ENCODE assay signal across 16 cellular contexts in genomic region chr5:36844305-36844704, GRCh38. TPM values are rescaled to one million over a fixed set of nuclear protein-coding genes. Genes with fewer than 3 reads are reported as not detected.
DNase-seq lines count a peak whose midpoint lies in the region; ATAC-seq and TF ChIP-seq lines count a peak whose summit lies in the region.
"Had no signal": no experiment of that assay in that cellular context is flagged by ENCODE, and none has a peak within 500 bp of the region (broad histone marks: within the 10 kb centered on the region; RNA-seq: fewer than 3 reads in every experiment).

No MANE protein-coding gene starts in this region.

- POLR2A ChIA-PET in activated CD8-positive, alpha-beta T cell treated with anti-CD3 and anti-CD28 coated beads, Interleukin-2, amount 10 ng/mL, durations not matched to agents 7 days and 5 days (lab: Charles Lee), result no interaction called here
- POLR2A ChIA-PET in activated CD8-positive, alpha-beta T cell treated with anti-CD3 and anti-CD28 coated beads for 36 hours (lab: Charles Lee), result no interaction called here
- POLR2A ChIA-PET in T-cell (lab: Charles Lee), result no interaction called here

- H3K27ac Mint-ChIP-seq in activated CD8-positive, alpha-beta T cell treated with anti-CD3 and anti-CD28 coated beads, Interleukin-2, amount 10 ng/mL, durations not matched to agents 7 days and 5 days, result no peak overlapping the region
- no peak overlapping the region for H3K27ac Mint-ChIP-seq in activated CD8-positive, alpha-beta T cell treated with anti-CD3 and anti-CD28 coated beads for 36 hours
- no peak overlapping the region for H3K27ac Mint-ChIP-seq in GM23338
- no peak overlapping the region for H3K27ac Mint-ChIP-seq in T-cell
- H3K27ac Mint-ChIP-seq: CD14-positive monocyte; CD4-positive, alpha-beta memory T cell had no signal

- no peak for TF ChIP-seq CTCF in activated CD8-positive, alpha-beta T cell treated with anti-CD3 and anti-CD28 coated beads for 36 hours (IDR thresholded peaks at IDR 0.05)
- TF ChIP-seq CTCF in GM23338 (conservative IDR thresholded peaks at IDR 0.05; ENCODE audit: low read depth in 2 of 2) (no peak), coronary artery (IDR thresholded peaks at IDR 0.05) (no peak)

- H3F3A ChIP-seq in GM23338 (replicated peaks; ENCODE audit: low read depth), result no peaks in the 10 kb centered on the region

- no peaks in the 10 kb centered on the region for H3K9me2 ChIP-seq in GM23338 (ENCODE audit: insufficient read depth)

- H3K4me3 ChIP-seq in GM23338 (no peak overlapping the region), aorta (ENCODE audit: low read length in 2 of 2) (no peak overlapping the region), coronary artery (no peak overlapping the region)
- H3K4me3 ChIP-seq: GM23248 had no signal

- peaks cover 11% of the 10 kb centered on the region for H3K4me1 Mint-ChIP-seq in activated CD8-positive, alpha-beta T cell treated with anti-CD3 and anti-CD28 coated beads, Interleukin-2, amount 10 ng/mL, durations not matched to agents 7 days and 5 days (ENCODE audit: low read depth)
- peaks cover 12% of the 10 kb centered on the region for H3K4me1 Mint-ChIP-seq in activated CD8-positive, alpha-beta T cell treated with anti-CD3 and anti-CD28 coated beads for 36 hours (ENCODE audit: low read depth)
- H3K4me1 Mint-ChIP-seq in GM23338 (peaks cover 11% of the 10 kb centered on the region), T-cell (peaks cover 11 to 20% (median 16%) of the 10 kb centered on the region in 3 donors)

- H2AFZ ChIP-seq in GM23338, result peak overlapping the region; percentile 24; the same call in 1 of the 2 replicates
- H2AFZ ChIP-seq: GM23248 had no signal

- peaks cover 16% of the 10 kb centered on the region for H3K4me1 ChIP-seq in GM23338 (ENCODE audit: insufficient read depth)
- H3K4me1 ChIP-seq in aorta (ENCODE audit: control insufficient read depth in 1 of 2, insufficient read depth in 2 of 2, low read length in 2 of 2), result no peaks in the 10 kb centered on the region
- H3K4me1 ChIP-seq: BE2C had no signal

- intact Hi-C loops in activated CD8-positive, alpha-beta T cell treated with anti-CD3 and anti-CD28 coated beads for 36 hours (cut with micrococcal nuclease), result no loop called here
- intact Hi-C loops in aorta (cut with DNase I), result no loop called here

- H4K20me1 ChIP-seq in GM23338 (replicated peaks; ENCODE audit: insufficient read depth), result no peaks in the 10 kb centered on the region

- peak; percentile 39 for ATAC-seq in activated CD8-positive, alpha-beta T cell treated with anti-CD3 and anti-CD28 coated beads, Interleukin-2, amount 10 ng/mL, durations not matched to agents 7 days and 5 days
- ATAC-seq in activated CD8-positive, alpha-beta T cell treated with anti-CD3 and anti-CD28 coated beads for 36 hours, result no peak
- ATAC-seq in GM23338, result no peak
- ATAC-seq in T-cell (replicated peaks in 1 of 4), result peak in 3 of 4 experiments; percentile 41 to 57 (median 52)
- no peak for ATAC-seq in aorta (ENCODE audit: low FRiP score)

- H3K4me2 ChIP-seq in GM23338, result no peak overlapping the region

- CTCF ChIA-PET in activated CD8-positive, alpha-beta T cell treated with anti-CD3 and anti-CD28 coated beads, Interleukin-2, amount 10 ng/mL, durations not matched to agents 7 days and 5 days (lab: Charles Lee), result interaction anchor here (1.0 to 1.5 kb wide), 3 partner anchors 30 to 148 kb away, joined by 3 to 4 read pairs (median 3); no protein-coding TSS in a partner anchor
- CTCF ChIA-PET in activated CD8-positive, alpha-beta T cell treated with anti-CD3 and anti-CD28 coated beads for 36 hours (lab: Charles Lee), result interaction anchor here (1.2 to 1.5 kb wide), 2 partner anchors 101 to 105 kb away, joined by 3 to 4 read pairs; no protein-coding TSS in a partner anchor
- CTCF ChIA-PET in T-cell (lab: Charles Lee), result no interaction called here

- WGBS in aorta, 2 donors, result 60 to 64% methylated on average over 5 of the region's 5 CpGs

- no peak for DNase-seq in activated CD8-positive, alpha-beta T cell treated with anti-CD3 and anti-CD28 coated beads, Interleukin-2, amount 10 ng/mL, durations not matched to agents 7 days and 5 days
- no peak for DNase-seq in activated CD8-positive, alpha-beta T cell treated with anti-CD3 and anti-CD28 coated beads for 36 hours
- DNase-seq in GM23338 (ENCODE audit: low spot score), result no peak
- DNase-seq in T-cell, result no peak
- no peak for DNase-seq in aorta
- no peak for DNase-seq in coronary artery (ENCODE audit: low spot score)
- DNase-seq: ACHN; BE2C; CD4-positive, alpha-beta memory T cell; DMS153; DMS79; GDM1; GM23248; HCEC 1CT had no signal

- no peaks in the 10 kb centered on the region for H3K79me2 ChIP-seq in GM23338 (replicated peaks; ENCODE audit: insufficient read depth)

- H3K27me3 Mint-ChIP-seq in activated CD8-positive, alpha-beta T cell treated with anti-CD3 and anti-CD28 coated beads, Interleukin-2, amount 10 ng/mL, durations not matched to agents 7 days and 5 days (ENCODE audit: low read depth), result peaks cover 12% of the 10 kb centered on the region
- H3K27me3 Mint-ChIP-seq in activated CD8-positive, alpha-beta T cell treated with anti-CD3 and anti-CD28 coated beads for 36 hours, result peaks cover 4% of the 10 kb centered on the region
- no peaks in the 10 kb centered on the region for H3K27me3 Mint-ChIP-seq in GM23338 (ENCODE audit: insufficient read depth, low read depth, poor library complexity)
- peaks cover 7 to 26% of the 10 kb centered on the region in 2 donors for H3K27me3 Mint-ChIP-seq in T-cell

- H3K36me3 ChIP-seq in GM23338 (ENCODE audit: insufficient read depth), result no peaks in the 10 kb centered on the region
- H3K36me3 ChIP-seq in aorta (ENCODE audit: control insufficient read depth in 1 of 2, insufficient read depth in 2 of 2, low read length in 1 of 2), result no peaks in the 10 kb centered on the region
- H3K36me3 ChIP-seq: BE2C had no signal

- H3K36me3 Mint-ChIP-seq in activated CD8-positive, alpha-beta T cell treated with anti-CD3 and anti-CD28 coated beads, Interleukin-2, amount 10 ng/mL, durations not matched to agents 7 days and 5 days (ENCODE audit: low read depth), result no peaks in the 10 kb centered on the region
- no peaks in the 10 kb centered on the region for H3K36me3 Mint-ChIP-seq in activated CD8-positive, alpha-beta T cell treated with anti-CD3 and anti-CD28 coated beads for 36 hours (ENCODE audit: low read depth)
- no peaks in the 10 kb centered on the region for H3K36me3 Mint-ChIP-seq in GM23338 (ENCODE audit: low read depth)
- peaks cover 3% of the 10 kb centered on the region for H3K36me3 Mint-ChIP-seq in T-cell
- H3K36me3 Mint-ChIP-seq: CD4-positive, alpha-beta memory T cell had no signal

- no peak overlapping the region for H3K27ac ChIP-seq in GM23338 (ENCODE audit: low read depth)
- H3K27ac ChIP-seq in aorta (ENCODE audit: low read depth in 1 of 2, low read length in 2 of 2), result no peak overlapping the region
- H3K27ac ChIP-seq in coronary artery, result no peak overlapping the region
- H3K27ac ChIP-seq: GM23248, HL-60 had no signal

- H3K4me3 Mint-ChIP-seq in activated CD8-positive, alpha-beta T cell treated with anti-CD3 and anti-CD28 coated beads, Interleukin-2, amount 10 ng/mL, durations not matched to agents 7 days and 5 days, result no peak overlapping the region
- H3K4me3 Mint-ChIP-seq in activated CD8-positive, alpha-beta T cell treated with anti-CD3 and anti-CD28 coated beads for 36 hours, result no peak overlapping the region
- H3K4me3 Mint-ChIP-seq in GM23338, result no peak overlapping the region
- no peak overlapping the region for H3K4me3 Mint-ChIP-seq in T-cell
- H3K4me3 Mint-ChIP-seq: CD14-positive monocyte; CD4-positive, alpha-beta memory T cell had no signal

- H3K27me3 ChIP-seq in GM23338 (ENCODE audit: insufficient read depth) (no peaks in the 10 kb centered on the region), aorta (ENCODE audit: control insufficient read depth in 1 of 2, insufficient read depth in 2 of 2, low read length in 1 of 2) (no peaks in the 10 kb centered on the region)

- H3K9me3 Mint-ChIP-seq in activated CD8-positive, alpha-beta T cell treated with anti-CD3 and anti-CD28 coated beads, Interleukin-2, amount 10 ng/mL, durations not matched to agents 7 days and 5 days (ENCODE audit: insufficient read depth), result no peaks in the 10 kb centered on the region
- no peaks in the 10 kb centered on the region for H3K9me3 Mint-ChIP-seq in activated CD8-positive, alpha-beta T cell treated with anti-CD3 and anti-CD28 coated beads for 36 hours
- H3K9me3 Mint-ChIP-seq in GM23338, result no peaks in the 10 kb centered on the region
- H3K9me3 Mint-ChIP-seq in T-cell, result no peaks in the 10 kb centered on the region

- H3K9me3 ChIP-seq in aorta (ENCODE audit: control insufficient read depth, low read length), result no peaks in the 10 kb centered on the region
- H3K9me3 ChIP-seq: BE2C had no signal

TF ChIP-seq in GM23338, 12 proteins besides CTCF, POLR2A, EP300 and RAD21 (continues in another document):
- no peak for TF ChIP-seq CREB1 (CRISPR knock-in tag; IDR thresholded peaks at IDR 0.05; ENCODE audit: low read depth)
- TF ChIP-seq ZNF114 (CRISPR knock-in tag; IDR thresholded peaks at IDR 0.05), result no peak
- TF ChIP-seq EZH2phosphoT487 (IDR thresholded peaks at IDR 0.05; ENCODE audit: unreplicated experiment), result no peak
- no peak for TF ChIP-seq ZNF331 (CRISPR knock-in tag; IDR thresholded peaks at IDR 0.05; ENCODE audit: low read depth)
- no peak for TF ChIP-seq ETS1 (IDR thresholded peaks at IDR 0.05)
- no peak for TF ChIP-seq POLR2AphosphoS5 (IDR thresholded peaks at IDR 0.05; ENCODE audit: low read depth)
- TF ChIP-seq STAT1 (IDR thresholded peaks at IDR 0.05; ENCODE audit: unreplicated experiment), result no peak

RNA-seq across cellular contexts. Expression of gene NIPBL, which starts 32.3 kb away (rescaled TPM):
- 10 to 100 TPM; 54.1 to 55.9 TPM for total RNA-seq in activated CD8-positive, alpha-beta T cell treated with anti-CD3 and anti-CD28 coated beads, Interleukin-2, amount 10 ng/mL, durations not matched to agents 7 days and 5 days
- total RNA-seq in activated CD8-positive, alpha-beta T cell treated with anti-CD3 and anti-CD28 coated beads for 36 hours, result 10 to 100 TPM; 39.6 to 40.2 TPM
- 40.3 and 44.2 TPM in 2 replicates for total RNA-seq in GM23338 (2014; rRNA removed; shearing (Covaris generic))
- polyA plus RNA-seq in GM23338 (2016; fragmentation: Nextera tagmentation; extraction: Ambion mirVana), result 47.1 and 51.4 TPM in 2 replicates
- 100 to 1,000 TPM in 2 of 5 donors, 10 to 100 TPM in 3; 87.5 to 133 (median 93.6) TPM for total RNA-seq in T-cell
- total RNA-seq in aorta, result 10 to 100 TPM; 66.7 to 81.3 TPM
- 10 to 100 TPM in 1 of 2 donors, 1 to 10 TPM in 1; 5.1 to 13.3 TPM for polyA plus RNA-seq in aorta

Comparison
In these comparisons a context has a peak if more than half of its experiments do, and no peak if none do; other contexts are left out.
1. ATAC-seq: peak in activated CD8-positive, alpha-beta T cell treated with anti-CD3 and anti-CD28 coated beads, Interleukin-2, amount 10 ng/mL, durations not matched to agents 7 days and 5 days (single experiment) and T-cell (3 of 4); none in activated CD8-positive, alpha-beta T cell treated with anti-CD3 and anti-CD28 coated beads for 36 hours (single experiment), GM23338 (single experiment) and aorta (single experiment).
2. CTCF ChIA-PET loops: an anchor here in activated CD8-positive, alpha-beta T cell treated with anti-CD3 and anti-CD28 coated beads, Interleukin-2, amount 10 ng/mL, durations not matched to agents 7 days and 5 days (1.0 to 1.5 kb wide) and activated CD8-positive, alpha-beta T cell treated with anti-CD3 and anti-CD28 coated beads for 36 hours (1.2 to 1.5 kb wide); none called in T-cell.